Comparison of ENCODE assay signal across 1 cellular context in genomic region chr1:235090406-235091069, GRCh38.
TF ChIP-seq lines count a peak whose summit lies in the region.

No MANE protein-coding gene starts in this region.

TF ChIP-seq in K562, 482 proteins besides CTCF, POLR2A, EP300 and RAD21 (continued from another document and continues in another):
- TF ChIP-seq, protein P1, sequence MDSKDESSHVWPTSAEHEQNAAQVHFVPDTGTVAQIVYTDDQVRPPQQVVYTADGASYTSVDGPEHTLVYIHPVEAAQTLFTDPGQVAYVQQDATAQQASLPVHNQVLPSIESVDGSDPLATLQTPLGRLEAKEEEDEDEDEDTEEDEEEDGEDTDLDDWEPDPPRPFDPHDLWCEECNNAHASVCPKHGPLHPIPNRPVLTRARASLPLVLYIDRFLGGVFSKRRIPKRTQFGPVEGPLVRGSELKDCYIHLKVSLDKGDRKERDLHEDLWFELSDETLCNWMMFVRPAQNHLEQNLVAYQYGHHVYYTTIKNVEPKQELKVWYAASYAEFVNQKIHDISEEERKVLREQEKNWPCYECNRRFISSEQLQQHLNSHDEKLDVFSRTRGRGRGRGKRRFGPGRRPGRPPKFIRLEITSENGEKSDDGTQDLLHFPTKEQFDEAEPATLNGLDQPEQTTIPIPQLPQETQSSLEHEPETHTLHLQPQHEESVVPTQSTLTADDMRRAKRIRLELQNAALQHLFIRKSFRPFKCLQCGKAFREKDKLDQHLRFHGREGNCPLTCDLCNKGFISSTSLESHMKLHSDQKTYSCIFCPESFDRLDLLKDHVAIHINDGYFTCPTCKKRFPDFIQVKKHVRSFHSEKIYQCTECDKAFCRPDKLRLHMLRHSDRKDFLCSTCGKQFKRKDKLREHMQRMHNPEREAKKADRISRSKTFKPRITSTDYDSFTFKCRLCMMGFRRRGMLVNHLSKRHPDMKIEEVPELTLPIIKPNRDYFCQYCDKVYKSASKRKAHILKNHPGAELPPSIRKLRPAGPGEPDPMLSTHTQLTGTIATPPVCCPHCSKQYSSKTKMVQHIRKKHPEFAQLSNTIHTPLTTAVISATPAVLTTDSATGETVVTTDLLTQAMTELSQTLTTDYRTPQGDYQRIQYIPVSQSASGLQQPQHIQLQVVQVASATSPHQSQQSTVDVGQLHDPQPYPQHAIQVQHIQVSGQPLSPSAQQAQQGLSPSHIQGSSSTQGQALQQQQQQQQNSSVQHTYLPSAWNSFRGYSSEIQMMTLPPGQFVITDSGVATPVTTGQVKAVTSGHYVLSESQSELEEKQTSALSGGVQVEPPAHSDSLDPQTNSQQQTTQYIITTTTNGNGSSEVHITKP (IDR thresholded peaks at IDR 0.05; ENCODE audit: partially characterized antibody) = no peak
- TF ChIP-seq ZNF253 (CRISPR knock-in tag; conservative IDR thresholded peaks at IDR 0.05) = no peak
- TF ChIP-seq BDP1 (IDR thresholded peaks at IDR 0.05; ENCODE audit: insufficient read depth, insufficient read length) = no peak
- TF ChIP-seq ZNF695 (CRISPR knock-in tag; IDR thresholded peaks at IDR 0.05) = no peak
- TF ChIP-seq ZNF232 (CRISPR knock-in tag; IDR thresholded peaks at IDR 0.05) = no peak
- TF ChIP-seq TGIF2 (CRISPR knock-in tag; IDR thresholded peaks at IDR 0.05) = no peak
- TF ChIP-seq ZNF79 (CRISPR knock-in tag; IDR thresholded peaks at IDR 0.05; ENCODE audit: low read depth) = no peak
- no peak for TF ChIP-seq CBX1 (IDR thresholded peaks at IDR 0.05; ENCODE audit: low read depth)
- no peak for TF ChIP-seq RHOXF2B (CRISPR knock-in tag; conservative IDR thresholded peaks at IDR 0.05)
- TF ChIP-seq OTX1 (CRISPR knock-in tag; IDR thresholded peaks at IDR 0.05) = no peak
- TF ChIP-seq ZNF583 (CRISPR knock-in tag; IDR thresholded peaks at IDR 0.05) = no peak
- no peak for TF ChIP-seq ZNF3 (CRISPR knock-in tag; IDR thresholded peaks at IDR 0.05)
- no peak for TF ChIP-seq MCM2 (IDR thresholded peaks at IDR 0.05; ENCODE audit: low read depth)
- TF ChIP-seq NELFE (IDR thresholded peaks at IDR 0.05; ENCODE audit: insufficient read depth, insufficient read length) = no peak
- no peak for TF ChIP-seq KHSRP (IDR thresholded peaks at IDR 0.05)
- TF ChIP-seq ZFPM2 (CRISPR knock-in tag; IDR thresholded peaks at IDR 0.05) = no peak
- no peak for TF ChIP-seq SP2 (IDR thresholded peaks at IDR 0.05; ENCODE audit: extremely low read depth, low read depth, low read length, poor library complexity, severe bottlenecking)
- no peak for TF ChIP-seq CUX1 (CRISPR knock-in tag; IDR thresholded peaks at IDR 0.05)
- TF ChIP-seq ELF1 (tag; IDR thresholded peaks at IDR 0.05) = peak; percentile 58; the same call in 1 of the 2 replicates
- 0 out of 2 replicates have a peak, but pooled peaks have one; percentile 24 for TF ChIP-seq ZBTB2 (IDR thresholded peaks at IDR 0.05)
- no peak for TF ChIP-seq ADNP (tag; IDR thresholded peaks at IDR 0.05)
- no peak for TF ChIP-seq SAFB (IDR thresholded peaks at IDR 0.05; ENCODE audit: borderline replicate concordance, low read depth, low read length)
- TF ChIP-seq HSF4 (CRISPR knock-in tag; IDR thresholded peaks at IDR 0.05; ENCODE audit: borderline replicate concordance) = no peak
- no peak for TF ChIP-seq RUNX1 (IDR thresholded peaks at IDR 0.05; ENCODE audit: low read depth)
- TF ChIP-seq, protein P2, sequence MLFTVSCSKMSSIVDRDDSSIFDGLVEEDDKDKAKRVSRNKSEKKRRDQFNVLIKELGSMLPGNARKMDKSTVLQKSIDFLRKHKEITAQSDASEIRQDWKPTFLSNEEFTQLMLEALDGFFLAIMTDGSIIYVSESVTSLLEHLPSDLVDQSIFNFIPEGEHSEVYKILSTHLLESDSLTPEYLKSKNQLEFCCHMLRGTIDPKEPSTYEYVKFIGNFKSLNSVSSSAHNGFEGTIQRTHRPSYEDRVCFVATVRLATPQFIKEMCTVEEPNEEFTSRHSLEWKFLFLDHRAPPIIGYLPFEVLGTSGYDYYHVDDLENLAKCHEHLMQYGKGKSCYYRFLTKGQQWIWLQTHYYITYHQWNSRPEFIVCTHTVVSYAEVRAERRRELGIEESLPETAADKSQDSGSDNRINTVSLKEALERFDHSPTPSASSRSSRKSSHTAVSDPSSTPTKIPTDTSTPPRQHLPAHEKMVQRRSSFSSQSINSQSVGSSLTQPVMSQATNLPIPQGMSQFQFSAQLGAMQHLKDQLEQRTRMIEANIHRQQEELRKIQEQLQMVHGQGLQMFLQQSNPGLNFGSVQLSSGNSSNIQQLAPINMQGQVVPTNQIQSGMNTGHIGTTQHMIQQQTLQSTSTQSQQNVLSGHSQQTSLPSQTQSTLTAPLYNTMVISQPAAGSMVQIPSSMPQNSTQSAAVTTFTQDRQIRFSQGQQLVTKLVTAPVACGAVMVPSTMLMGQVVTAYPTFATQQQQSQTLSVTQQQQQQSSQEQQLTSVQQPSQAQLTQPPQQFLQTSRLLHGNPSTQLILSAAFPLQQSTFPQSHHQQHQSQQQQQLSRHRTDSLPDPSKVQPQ (CRISPR knock-in tag; IDR thresholded peaks at IDR 0.05; ENCODE audit: borderline replicate concordance) = no peak
- TF ChIP-seq ETV6 (IDR thresholded peaks at IDR 0.05; ENCODE audit: borderline replicate concordance in 1 of 2, low read depth in 2 of 2, low read length in 1 of 2) = no peak
- TF ChIP-seq ETV6 (CRISPR knock-in tag; IDR thresholded peaks at IDR 0.05; ENCODE audit: borderline replicate concordance) = no peak
- TF ChIP-seq STAT6 (CRISPR knock-in tag; IDR thresholded peaks at IDR 0.05) = no peak
- TF ChIP-seq ZHX1 (conservative IDR thresholded peaks at IDR 0.05; ENCODE audit: low read length) = no peak
- no peak for TF ChIP-seq HLTF (IDR thresholded peaks at IDR 0.05)
- no peak for TF ChIP-seq ZNF785 (CRISPR knock-in tag; IDR thresholded peaks at IDR 0.05)
- TF ChIP-seq ZBTB17 (CRISPR knock-in tag; IDR thresholded peaks at IDR 0.05) = no peak
- TF ChIP-seq RREB1 (CRISPR knock-in tag; IDR thresholded peaks at IDR 0.05) = no peak
- TF ChIP-seq STAT5A (IDR thresholded peaks at IDR 0.05; ENCODE audit: borderline replicate concordance, low read length) = no peak
- no peak for TF ChIP-seq SIN3B (IDR thresholded peaks at IDR 0.05; ENCODE audit: low read depth)
- no peak for TF ChIP-seq HNRNPH1 (optimal IDR thresholded peaks at IDR 0.05; ENCODE audit: low read depth, low read length)
